Comparison of ENCODE assay signal across 9 cellular contexts in genomic region chr16:11744075-11744470, GRCh38. TPM values are rescaled to one million over a fixed set of nuclear protein-coding genes. Genes with fewer than 3 reads are reported as not detected.
DNase-seq lines count a peak whose midpoint lies in the region; ATAC-seq, FAIRE-seq and TF ChIP-seq lines count a peak whose summit lies in the region.
"Had no signal": no experiment of that assay in that cellular context is flagged by ENCODE, and none has a peak within 500 bp of the region (broad histone marks: within the 10 kb centered on the region; RNA-seq: fewer than 3 reads in every experiment).

No MANE protein-coding gene starts in this region.

- peak overlapping the region; percentile 83 for H3K4me2 ChIP-seq in A549

- H3K4me1 ChIP-seq in A549 (peaks cover 39% of the 10 kb centered on the region), HEK293 (ENCODE audit: control insufficient read depth, insufficient read depth, low read length) (peaks cover 6% of the 10 kb centered on the region; the same call in 1 of the 2 replicates), ascending aorta (peaks cover 0 to 10% of the 10 kb centered on the region in 2 donors), A673 (ENCODE audit: insufficient read depth, low read length, poor library complexity, severe bottlenecking) (peaks cover 12% of the 10 kb centered on the region)

- no TSS peak for BruUV-seq in A673 (replicated peaks; lab: Mats Ljungman, UMichigan)

- intact Hi-C loops in ascending aorta (cut with DNase I), result loop anchor here (5.0 to 10.0 kb wide), 3 partner anchors 108 to 799 kb away; partner anchors contain the start of genes CLEC16A, DEXI and RSL1D1
- intact Hi-C loops in natural killer cell (cut with micrococcal nuclease), result no loop called here
- intact Hi-C loops in posterior cingulate gyrus (cut with DNase I), result loop anchor here (5.0 kb wide), 1 partner anchor 67 kb away; no protein-coding TSS in a partner anchor
- intact Hi-C loops in A673 (cut with micrococcal nuclease; ENCODE audit: unreplicated experiment), result no loop called here

- H3K36me3 ChIP-seq in HEK293 (ENCODE audit: control insufficient read depth in 2 of 2, insufficient read depth in 1 of 2, low read length in 2 of 2) (peaks cover 1 to 5% of the 10 kb centered on the region in 2 experiments; a peak in 2 of 3 replicates), ascending aorta (peaks cover 0 to 2% of the 10 kb centered on the region in 2 donors), A673 (ENCODE audit: insufficient read depth, low read length, poor library complexity, severe bottlenecking) (peaks cover 2% of the 10 kb centered on the region)

- no peak for FAIRE-seq in A549 (lab: Jason Lieb, UNC)

- POLR2A ChIA-PET in A549 (lab: Yijun Ruan, JAX) (interaction anchor here (1.1 to 3.1 kb wide), 6 partner anchors 9 to 488 kb away, joined by 5 to 29 read pairs (median 5); partner anchors contain the start of genes SOCS1 and ZC3H7A), HEK293 (lab: Yijun Ruan, JAX) (no interaction called here), A673 (lab: Charles Lee; ENCODE audit: low non-redundant PET) (no interaction called here)

- H3K4me3 ChIP-seq in A549 (no peak overlapping the region), HEK293 (ENCODE audit: low read depth, low read length) (no peak overlapping the region), ascending aorta (no peak overlapping the region), A673 (ENCODE audit: low read depth, low read length, poor library complexity, severe bottlenecking) (no peak overlapping the region)

- peaks cover 41% of the 10 kb centered on the region in 2 donors for H3K4me1 Mint-ChIP-seq in natural killer cell

- peak overlapping the region; percentile 92 to 94 for H3K27ac Mint-ChIP-seq in natural killer cell

- H3K27me3 Mint-ChIP-seq in natural killer cell (ENCODE audit: low read depth in 2 of 2), result no peaks in the 10 kb centered on the region

- no peak for TF ChIP-seq RAD21 in A549 (conservative IDR thresholded peaks at IDR 0.05 in 1 of 2, IDR thresholded peaks at IDR 0.05 in 1 of 2)

- TF ChIP-seq CTCF in A549 (IDR thresholded peaks at IDR 0.05) (no peak), HEK293 (tag by site-specific recombination; IDR thresholded peaks at IDR 0.05) (no peak), ascending aorta (IDR thresholded peaks at IDR 0.05) (no peak), natural killer cell (IDR thresholded peaks at IDR 0.05) (no peak), A673 (conservative IDR thresholded peaks at IDR 0.05; ENCODE audit: low read depth, low read length) (no peak)

- no peak for TF ChIP-seq POLR2A in A549 (IDR thresholded peaks at IDR 0.05; ENCODE audit: low read length)

- WGBS in A549 (ENCODE audit: missing lambda C conversion rate), result 84% methylated on average over 5 of the region's 5 CpGs

- no peaks in the 10 kb centered on the region for H3K27me3 ChIP-seq in ascending aorta
- no peaks in the 10 kb centered on the region for H3K27me3 ChIP-seq in A673 (replicated peaks; ENCODE audit: insufficient read depth, low read depth, low read length, poor library complexity)

- H3K4me3 Mint-ChIP-seq in natural killer cell, result peak overlapping the region; percentile 97

- H3K27ac ChIP-seq in A549, result peak overlapping the region; percentile 91 to 97
- no peak overlapping the region for H3K27ac ChIP-seq in HEK293 (ENCODE audit: extremely low read depth, low read depth, low read length)
- peak overlapping the region; percentile 93 to 98 for H3K27ac ChIP-seq in ascending aorta
- H3K27ac ChIP-seq in A673 (ENCODE audit: low read depth, low read length, poor library complexity, severe bottlenecking), result no peak overlapping the region

- ATAC-seq in A549 (no peak), natural killer cell (no peak), GM18858 (IDR thresholded peaks at IDR 0.05; ENCODE audit: unreplicated experiment) (no peak)

- no peaks in the 10 kb centered on the region for H3K36me3 Mint-ChIP-seq in natural killer cell

- no peak for TF ChIP-seq EP300 in A549 (IDR thresholded peaks at IDR 0.05)

- DNase-seq in A549 (ENCODE audit: low read depth in 1 of 2, low spot score in 1 of 2) (no peak), ascending aorta (ENCODE audit: low spot score in 2 of 2) (no peak), natural killer cell (peak; percentile 17), posterior cingulate gyrus (no peak), A673 (ENCODE audit: low spot score) (no peak)
- DNase-seq in stimulated activated naive CD4-positive, alpha-beta T cell (lab: John Stamatoyannopoulos, UW), result no peak
- DNase-seq: DMS79 treated with DMSO at 0.1 percent for 48 hours had no signal

- CTCF ChIA-PET in A549 (lab: Yijun Ruan, JAX) (interaction anchor here (0.7 to 3.9 kb wide), 5 partner anchors 27 to 323 kb away, joined by 3 to 25 read pairs (median 4); partner anchors contain the start of gene ZC3H7A), HEK293 (lab: Yijun Ruan, JAX) (no interaction called here), A673 (lab: Charles Lee) (no interaction called here)

- no peaks in the 10 kb centered on the region for H3K9me3 Mint-ChIP-seq in natural killer cell

- H3K9me3 ChIP-seq in A549, result no peaks in the 10 kb centered on the region
- H3K9me3 ChIP-seq in HEK293 (ENCODE audit: control insufficient read depth, insufficient read depth, low read depth, low read length), result no peaks in the 10 kb centered on the region
- H3K9me3 ChIP-seq in ascending aorta, result no peaks in the 10 kb centered on the region
- no peaks in the 10 kb centered on the region for H3K9me3 ChIP-seq in A673 (ENCODE audit: low read depth, low read length, poor library complexity, severe bottlenecking)

TF ChIP-seq in A549, 52 proteins besides CTCF, POLR2A, EP300 and RAD21 (continues in another document):
- TF ChIP-seq CEBPB (IDR thresholded peaks at IDR 0.05) (no peak), RARB (CRISPR knock-in tag; IDR thresholded peaks at IDR 0.05) (no peak), NPAS2 (CRISPR knock-in tag; IDR thresholded peaks at IDR 0.05; ENCODE audit: borderline replicate concordance) (no peak), TFCP2L1 (CRISPR knock-in tag; IDR thresholded peaks at IDR 0.05) (no peak), NFE2L2 (conservative IDR thresholded peaks at IDR 0.05; ENCODE audit: low read length) (no peak)
- TF ChIP-seq, protein P1, sequence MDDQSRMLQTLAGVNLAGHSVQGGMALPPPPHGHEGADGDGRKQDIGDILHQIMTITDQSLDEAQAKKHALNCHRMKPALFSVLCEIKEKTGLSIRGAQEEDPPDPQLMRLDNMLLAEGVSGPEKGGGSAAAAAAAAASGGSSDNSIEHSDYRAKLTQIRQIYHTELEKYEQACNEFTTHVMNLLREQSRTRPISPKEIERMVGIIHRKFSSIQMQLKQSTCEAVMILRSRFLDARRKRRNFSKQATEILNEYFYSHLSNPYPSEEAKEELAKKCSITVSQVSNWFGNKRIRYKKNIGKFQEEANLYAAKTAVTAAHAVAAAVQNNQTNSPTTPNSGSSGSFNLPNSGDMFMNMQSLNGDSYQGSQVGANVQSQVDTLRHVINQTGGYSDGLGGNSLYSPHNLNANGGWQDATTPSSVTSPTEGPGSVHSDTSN (IDR thresholded peaks at IDR 0.05), result no peak
- TF ChIP-seq, protein P2, sequence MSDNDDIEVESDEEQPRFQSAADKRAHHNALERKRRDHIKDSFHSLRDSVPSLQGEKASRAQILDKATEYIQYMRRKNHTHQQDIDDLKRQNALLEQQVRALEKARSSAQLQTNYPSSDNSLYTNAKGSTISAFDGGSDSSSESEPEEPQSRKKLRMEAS (IDR thresholded peaks at IDR 0.05), result no peak

TF ChIP-seq in HEK293, 187 proteins besides CTCF, POLR2A, EP300 and RAD21:
- TF ChIP-seq SCRT1 (tag by site-specific recombination; IDR thresholded peaks at IDR 0.05; ENCODE audit: borderline replicate concordance), result 0 out of 2 replicates have a peak, but pooled peaks have one; percentile 11
- no peak for TF ChIP-seq ZNF791 (tag by site-specific recombination; IDR thresholded peaks at IDR 0.05)
- TF ChIP-seq ZNF362 (tag by site-specific recombination; IDR thresholded peaks at IDR 0.05), result 0 out of 2 replicates have a peak, but pooled peaks have one; percentile 7
TF ChIP-seq in HEK293: peak in this region for 2.

RNA-seq across cellular contexts. Expression of gene TXNDC11, which starts 1.4 kb away (rescaled TPM):
- 42.4 and 45.1 TPM in 2 replicates for polyA plus RNA-seq in A549 (2011; rRNA removed)
- polyA plus RNA-seq in A549 (2012; cell fraction: cytosol; rRNA removed), result 39.8 and 46.9 TPM in 2 replicates
- polyA plus RNA-seq in A549 (2012; cell fraction: nucleus; rRNA removed), result 39.6 and 47.5 TPM in 2 replicates
- polyA plus RNA-seq in A549 (2017; fragmentation: RNase III; extraction: RNeasy Plus Mini Kit Qiagen cat#74134 plus additional on column Dnase treatment), result 22.7 to 26.3 TPM (median 24.1 TPM) in 3 replicates
- 28.4 and 40.2 TPM in 2 replicates for polyA minus RNA-seq in A549 (2011; rRNA and poly(A)+ RNA removed)
- total RNA-seq in ascending aorta, result 86.5 TPM
- 10 to 100 TPM; 63.4 to 99.2 (median 68.9) TPM for total RNA-seq in natural killer cell
- total RNA-seq in A673 (2021), result 17.0 and 17.6 TPM in 2 replicates

RNA-seq across cellular contexts. Expression of gene ZC3H7A, which starts 53.0 kb away (rescaled TPM):
- polyA plus RNA-seq in A549 (2011; rRNA removed) (41.5 and 55.1 TPM in 2 replicates), A549 (2017; fragmentation: RNase III; extraction: RNeasy Plus Mini Kit Qiagen cat#74134 plus additional on column Dnase treatment) (33.8 to 39.1 TPM (median 36.8 TPM) in 3 replicates)
- 23.6 and 25.7 TPM in 2 replicates for polyA plus RNA-seq in A549 (2012; cell fraction: cytosol; rRNA removed)
- polyA plus RNA-seq in A549 (2012; cell fraction: nucleus; rRNA removed), result 15.1 and 25.0 TPM in 2 replicates
- 18.5 and 23.6 TPM in 2 replicates for polyA minus RNA-seq in A549 (2011; rRNA and poly(A)+ RNA removed)
- total RNA-seq in ascending aorta (56.9 TPM), natural killer cell (10 to 100 TPM; 80.6 to 91.8 (median 84.6) TPM), A673 (2021) (65.0 and 67.2 TPM in 2 replicates)

Comparison
In these comparisons a context has a peak if more than half of its experiments do, and no peak if none do; other contexts are left out.
1. H3K27ac ChIP-seq: peak in A549 (2 of 2) and ascending aorta (2 of 2); none in HEK293 (single experiment) and A673 (single experiment).
2. intact Hi-C loops: an anchor here in ascending aorta (5.0 to 10.0 kb wide) and posterior cingulate gyrus (5.0 kb wide); none called in natural killer cell and A673.